In genomic region chr13:98542568-98543379, GRCh38 we compare ENCODE assay signal across 7 cellular contexts. TPM values are rescaled to one million over a fixed set of nuclear protein-coding genes. Genes with fewer than 3 reads are reported as not detected.
A peak's percentile ranks its signal among the peaks of the same experiment; 100 is the strongest.
DNase-seq lines count a peak whose midpoint lies in the region; ATAC-seq lines count a peak whose summit lies in the region.

No MANE protein-coding gene starts in this region.

- H3K9me3 ChIP-seq in skeletal muscle tissue (ENCODE audit: control insufficient read depth in 3 of 3, low read length in 3 of 3) = no peaks in the 10 kb centered on the region

- no peaks in the 10 kb centered on the region for H3K9me3 Mint-ChIP-seq in dendritic cell treated with granulocyte-macrophage colony-stimulating factor and Interleukin-4, amounts not matched to agents 40 ng/mL and 50 ng/mL, for 4 days

- H3K9ac ChIP-seq in skeletal muscle tissue (ENCODE audit: low read depth in 1 of 3, low read length in 3 of 3) = peak overlapping the region in 2 of 3 donors; percentile 24 to 67

- peak overlapping the region; percentile 34 to 47 (median 42) for H3K4me3 ChIP-seq in skeletal muscle tissue (ENCODE audit: low read length in 3 of 3)

- no peaks in the 10 kb centered on the region for H3K27me3 Mint-ChIP-seq in dendritic cell treated with granulocyte-macrophage colony-stimulating factor and Interleukin-4, amounts not matched to agents 40 ng/mL and 50 ng/mL, for 4 days

- intact Hi-C loops in dendritic cell treated with granulocyte-macrophage colony-stimulating factor and Interleukin-4, amounts not matched to agents 40 ng/mL and 50 ng/mL, for 4 days (cut with micrococcal nuclease) = no loop called here

- peaks cover 56% of the 10 kb centered on the region for H3K4me1 Mint-ChIP-seq in dendritic cell treated with granulocyte-macrophage colony-stimulating factor and Interleukin-4, amounts not matched to agents 40 ng/mL and 50 ng/mL, for 4 days (ENCODE audit: low read depth)

- H3K27me3 ChIP-seq in skeletal muscle tissue (ENCODE audit: control insufficient read depth in 3 of 3, insufficient read depth in 3 of 3, low read length in 3 of 3) = no peaks in the 10 kb centered on the region

- H3K27ac Mint-ChIP-seq in dendritic cell treated with granulocyte-macrophage colony-stimulating factor and Interleukin-4, amounts not matched to agents 40 ng/mL and 50 ng/mL, for 4 days = peak overlapping the region; percentile 85

- peaks cover 60 to 69% (median 66%) of the 10 kb centered on the region in 3 donors for H3K4me1 ChIP-seq in skeletal muscle tissue (ENCODE audit: control insufficient read depth in 3 of 3, insufficient read depth in 3 of 3, low read length in 3 of 3)

- peaks cover 0 to under 1% (median 0%) of the 10 kb centered on the region in 3 donors for H3K36me3 ChIP-seq in skeletal muscle tissue (ENCODE audit: control insufficient read depth in 3 of 3, insufficient read depth in 3 of 3, low read length in 3 of 3)

- peak overlapping the region; percentile 73 for H3K4me3 Mint-ChIP-seq in dendritic cell treated with granulocyte-macrophage colony-stimulating factor and Interleukin-4, amounts not matched to agents 40 ng/mL and 50 ng/mL, for 4 days

- peaks cover 30% of the 10 kb centered on the region for H3K36me3 Mint-ChIP-seq in dendritic cell treated with granulocyte-macrophage colony-stimulating factor and Interleukin-4, amounts not matched to agents 40 ng/mL and 50 ng/mL, for 4 days (ENCODE audit: low read depth)

- peak overlapping the region; percentile 61 for H3K27ac ChIP-seq in skeletal muscle tissue (ENCODE audit: low read depth, low read length)

- ATAC-seq in GM19455 (IDR thresholded peaks at IDR 0.05; ENCODE audit: unreplicated experiment) = peak; percentile 48
- ATAC-seq in HG03457 (IDR thresholded peaks at IDR 0.05; ENCODE audit: unreplicated experiment) = peak; percentile 39

- DNase-seq in occipital lobe (lab: John Stamatoyannopoulos, UW) (no peak), NCI-H1417 (lab: John Stamatoyannopoulos, UW) (no peak), NK-92 (lab: John Stamatoyannopoulos, UW; ENCODE audit: unreplicated experiment) (no peak)

RNA-seq across cellular contexts. Expression of gene STK24, which starts 34.1 kb away (rescaled TPM):
- total RNA-seq in skeletal muscle tissue (19.8 TPM), occipital lobe (32.8 TPM)
